35 cellular contexts compared by ENCODE assay signal in the genomic region with DNA sequence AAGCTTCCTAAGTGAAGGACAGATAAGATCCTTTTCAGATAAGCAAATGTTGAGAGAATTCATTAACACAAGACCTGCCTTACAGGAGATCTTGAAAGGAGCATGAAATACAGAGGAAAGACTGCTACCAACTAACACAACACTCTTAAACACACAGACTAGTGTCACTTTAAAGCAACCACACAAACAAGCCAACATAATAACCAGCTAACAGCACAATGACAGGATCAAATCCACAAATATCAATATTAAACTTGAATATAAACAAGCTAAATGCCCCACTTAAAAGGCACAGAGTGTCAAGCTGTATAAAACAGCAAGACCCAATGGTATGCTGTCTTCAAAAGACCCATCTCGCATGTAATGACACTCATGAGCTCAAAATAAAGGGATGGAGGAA.
"Had no signal": no experiment of that assay in that cellular context is flagged by ENCODE, and none has a peak within 500 bp of the region (broad histone marks: within the 10 kb centered on the region; RNA-seq: fewer than 3 reads in every experiment).

No MANE protein-coding gene starts in this region.

- DNase-seq: Karpas-422, Kasumi-1, MG63, MM.1S, MV-4-11, NCI-H1048, NCI-H1092, NCI-H1092 treated with DMSO at 0.1 percent for 48 hours, NCI-H1105, NCI-H1105 treated with DMSO at 0.1 percent for 48 hours, NCI-H1417, NCI-H1417 treated with DMSO at 0.1 percent for 48 hours, NCI-H1436, NCI-H1436 treated with DMSO at 0.1 percent for 48 hours, NCI-H146, NCI-H1694, NCI-H1694 treated with DMSO at 0.1 percent for 48 hours, NCI-H187, NCI-H187 treated with DMSO at 0.1 percent for 48 hours, NCI-H1930, NCI-H2029, NCI-H2029 treated with DMSO at 0.1 percent for 48 hours, NCI-H2081, NCI-H2081 treated with DMSO at 0.1 percent for 48 hours, NCI-H2107, NCI-H2171, NCI-H2171 treated with DMSO at 0.1 percent for 48 hours, NCI-H2227 treated with DMSO at 0.1 percent for 48 hours, NCI-H226, NCI-H345, NCI-H446, NCI-H446 treated with DMSO at 0.1 percent for 48 hours, NCI-H510A, NCI-H510A treated with DMSO at 0.1 percent for 48 hours, NCI-H524 had no signal

- H3K36me3 ChIP-seq: MG63 had no signal

- H3K4me3 ChIP-seq: MG63 had no signal
